ENCODE assay signal across 20 cellular contexts in genomic region chr4:113594231-113594556, GRCh38.
A peak's percentile ranks its signal among the peaks of the same experiment; 100 is the strongest.
DNase-seq lines count a peak whose midpoint lies in the region; ATAC-seq and TF ChIP-seq lines count a peak whose summit lies in the region.
"Had no signal": no experiment of that assay in that cellular context is flagged by ENCODE, and none has a peak within 500 bp of the region (broad histone marks: within the 10 kb centered on the region; RNA-seq: fewer than 3 reads in every experiment).

No MANE protein-coding gene starts in this region.

- peaks cover 7% of the 10 kb centered on the region for H3K4me1 ChIP-seq in CD4-positive, CD25-positive, alpha-beta regulatory T cell (ENCODE audit: control insufficient read depth, insufficient read depth, low read length, poor library complexity, severe bottlenecking)
- peaks cover 75% of the 10 kb centered on the region for H3K4me1 ChIP-seq in Karpas-422 (ENCODE audit: low read length)
- H3K4me1 ChIP-seq: breast epithelium, colonic mucosa had no signal

- no peak overlapping the region for H3K4me3 ChIP-seq in CD4-positive, CD25-positive, alpha-beta regulatory T cell (ENCODE audit: low read depth, low read length)
- peak overlapping the region; percentile 11; the same call in 1 of the 2 replicates for H3K4me3 ChIP-seq in Karpas-422 (ENCODE audit: low read length)
- H3K4me3 ChIP-seq: breast epithelium, colonic mucosa had no signal

- intact Hi-C loops in activated CD4-positive, alpha-beta memory T cell treated with anti-CD3 and anti-CD28 coated beads for 36 hours (cut with micrococcal nuclease): no loop called here

- H4K20me1 ChIP-seq in Karpas-422 (ENCODE audit: insufficient read depth, low read depth, low read length): no peaks in the 10 kb centered on the region

- CTCF ChIA-PET in activated CD4-positive, alpha-beta memory T cell treated with anti-CD3 and anti-CD28 coated beads for 36 hours (lab: Charles Lee): no interaction called here
- CTCF ChIA-PET in activated CD4-positive, alpha-beta memory T cell treated with anti-CD3 and anti-CD28 coated beads, Interleukin-2, amount 10 ng/mL, durations not matched to agents 7 days and 5 days (lab: Charles Lee): no interaction called here

- no peak for TF ChIP-seq CTCF in omental fat pad (IDR thresholded peaks at IDR 0.05)

- H3K27me3 ChIP-seq in CD4-positive, CD25-positive, alpha-beta regulatory T cell (ENCODE audit: control insufficient read depth, insufficient read depth, low read length): no peaks in the 10 kb centered on the region
- no peaks in the 10 kb centered on the region for H3K27me3 ChIP-seq in Karpas-422 (ENCODE audit: low read length)
- H3K27me3 ChIP-seq: breast epithelium, colonic mucosa had no signal

- no peak overlapping the region for H3K4me3 Mint-ChIP-seq in activated CD4-positive, alpha-beta memory T cell treated with anti-CD3 and anti-CD28 coated beads for 36 hours
- no peak overlapping the region for H3K4me3 Mint-ChIP-seq in activated CD4-positive, alpha-beta memory T cell treated with anti-CD3 and anti-CD28 coated beads, Interleukin-2, amount 10 ng/mL, durations not matched to agents 7 days and 5 days
- H3K4me3 Mint-ChIP-seq in CD4-positive, CD25-positive, alpha-beta regulatory T cell: peak overlapping the region in 1 of 4 donors; percentile 61
- H3K4me3 Mint-ChIP-seq in central memory CD8-positive, alpha-beta T cell: no peak overlapping the region
- H3K4me3 Mint-ChIP-seq: type B pancreatic cell had no signal

- no peak overlapping the region for H3K27ac ChIP-seq in CD4-positive, CD25-positive, alpha-beta regulatory T cell (ENCODE audit: insufficient read depth, low read length, poor library complexity, severe bottlenecking)
- H3K27ac ChIP-seq in Karpas-422 (ENCODE audit: low read length): peak overlapping the region; percentile 89
- H3K27ac ChIP-seq: breast epithelium, colonic mucosa, VCaP had no signal

- POLR2A ChIA-PET in activated CD4-positive, alpha-beta memory T cell treated with anti-CD3 and anti-CD28 coated beads for 36 hours (lab: Charles Lee): no interaction called here
- POLR2A ChIA-PET in activated CD4-positive, alpha-beta memory T cell treated with anti-CD3 and anti-CD28 coated beads, Interleukin-2, amount 10 ng/mL, durations not matched to agents 7 days and 5 days (lab: Charles Lee): no interaction called here

- peak overlapping the region; percentile 59 for H3K4me2 ChIP-seq in Karpas-422 (ENCODE audit: low read depth, low read length, poor library complexity, severe bottlenecking)
- H3K4me2 ChIP-seq: SK-N-SH had no signal

- no peak overlapping the region for H2AFZ ChIP-seq in Karpas-422 (ENCODE audit: low read length)

- no peaks in the 10 kb centered on the region for H3K9me3 ChIP-seq in CD4-positive, CD25-positive, alpha-beta regulatory T cell (ENCODE audit: control insufficient read depth in 2 of 2, low read length in 2 of 2)
- H3K9me3 ChIP-seq in Karpas-422 (ENCODE audit: low read length): no peaks in the 10 kb centered on the region
- H3K9me3 ChIP-seq: breast epithelium, colonic mucosa, SK-N-SH had no signal

- no peaks in the 10 kb centered on the region for H3K27me3 Mint-ChIP-seq in activated CD4-positive, alpha-beta memory T cell treated with anti-CD3 and anti-CD28 coated beads for 36 hours
- no peaks in the 10 kb centered on the region for H3K27me3 Mint-ChIP-seq in activated CD4-positive, alpha-beta memory T cell treated with anti-CD3 and anti-CD28 coated beads, Interleukin-2, amount 10 ng/mL, durations not matched to agents 7 days and 5 days
- no peaks in the 10 kb centered on the region for H3K27me3 Mint-ChIP-seq in CD4-positive, CD25-positive, alpha-beta regulatory T cell
- no peaks in the 10 kb centered on the region for H3K27me3 Mint-ChIP-seq in central memory CD8-positive, alpha-beta T cell
- H3K27me3 Mint-ChIP-seq: type B pancreatic cell had no signal

- no peaks in the 10 kb centered on the region for H3K9me2 ChIP-seq in Karpas-422 (replicated peaks; ENCODE audit: insufficient read depth, low read length)
- H3K9me2 ChIP-seq: SK-N-SH had no signal

- H3K27ac Mint-ChIP-seq in activated CD4-positive, alpha-beta memory T cell treated with anti-CD3 and anti-CD28 coated beads for 36 hours: peak overlapping the region; percentile 28
- no peak overlapping the region for H3K27ac Mint-ChIP-seq in activated CD4-positive, alpha-beta memory T cell treated with anti-CD3 and anti-CD28 coated beads, Interleukin-2, amount 10 ng/mL, durations not matched to agents 7 days and 5 days
- peak overlapping the region; percentile 5 to 85 (median 6) for H3K27ac Mint-ChIP-seq in CD4-positive, CD25-positive, alpha-beta regulatory T cell
- H3K27ac Mint-ChIP-seq in central memory CD8-positive, alpha-beta T cell (ENCODE audit: low read depth): peak overlapping the region; percentile 8
- H3K27ac Mint-ChIP-seq: type B pancreatic cell had no signal

- H3K4me1 Mint-ChIP-seq in activated CD4-positive, alpha-beta memory T cell treated with anti-CD3 and anti-CD28 coated beads for 36 hours (ENCODE audit: low read depth): peaks cover 52% of the 10 kb centered on the region
- peaks cover 14% of the 10 kb centered on the region for H3K4me1 Mint-ChIP-seq in activated CD4-positive, alpha-beta memory T cell treated with anti-CD3 and anti-CD28 coated beads, Interleukin-2, amount 10 ng/mL, durations not matched to agents 7 days and 5 days
- H3K4me1 Mint-ChIP-seq in CD4-positive, CD25-positive, alpha-beta regulatory T cell: peaks cover 39 to 75% (median 59%) of the 10 kb centered on the region in 4 donors
- peaks cover 50% of the 10 kb centered on the region for H3K4me1 Mint-ChIP-seq in central memory CD8-positive, alpha-beta T cell

- H3K36me3 ChIP-seq in CD4-positive, CD25-positive, alpha-beta regulatory T cell (ENCODE audit: control insufficient read depth, insufficient read depth, low read length): no peaks in the 10 kb centered on the region
- H3K36me3 ChIP-seq in Karpas-422 (ENCODE audit: insufficient read depth, low read length): peaks cover 23% of the 10 kb centered on the region
- H3K36me3 ChIP-seq: breast epithelium, colonic mucosa had no signal

- peaks cover 54% of the 10 kb centered on the region for H3K36me3 Mint-ChIP-seq in activated CD4-positive, alpha-beta memory T cell treated with anti-CD3 and anti-CD28 coated beads for 36 hours
- peaks cover 51% of the 10 kb centered on the region for H3K36me3 Mint-ChIP-seq in activated CD4-positive, alpha-beta memory T cell treated with anti-CD3 and anti-CD28 coated beads, Interleukin-2, amount 10 ng/mL, durations not matched to agents 7 days and 5 days (ENCODE audit: low read depth)
- H3K36me3 Mint-ChIP-seq in CD4-positive, CD25-positive, alpha-beta regulatory T cell: peaks cover 45% of the 10 kb centered on the region
- H3K36me3 Mint-ChIP-seq in central memory CD8-positive, alpha-beta T cell (ENCODE audit: insufficient read depth): peaks cover 5% of the 10 kb centered on the region

- H3K9ac ChIP-seq in Karpas-422 (ENCODE audit: low read length): peak overlapping the region; percentile 28
- H3K9ac ChIP-seq: SK-N-SH had no signal

- peaks cover 94% of the 10 kb centered on the region for H3K79me2 ChIP-seq in Karpas-422 (ENCODE audit: low read length)

- DNase-seq in activated CD4-positive, alpha-beta memory T cell treated with anti-CD3 and anti-CD28 coated beads for 36 hours: no peak
- no peak for DNase-seq in activated CD4-positive, alpha-beta memory T cell treated with anti-CD3 and anti-CD28 coated beads, Interleukin-2, amount 10 ng/mL, durations not matched to agents 7 days and 5 days
- DNase-seq in CD4-positive, CD25-positive, alpha-beta regulatory T cell: no peak
- DNase-seq in Karpas-422 (no peak), HuH-7.5 (ENCODE audit: low spot score) (no peak), omental fat pad (ENCODE audit: low spot score) (no peak)
- no peak for DNase-seq in central memory CD8-positive, alpha-beta T cell (ENCODE audit: low spot score in 2 of 2)
- DNase-seq: activated CD8-positive, alpha-beta memory T cell treated with anti-CD3 and anti-CD28 coated beads, Interleukin-2, amount 50 U/mL, for 48 hours; colonic mucosa; effector memory CD4-positive, alpha-beta T cell; islet precursor cell; left ventricle myocardium superior; NCI-H146; OCI-M1; SK-N-SH had no signal

- no peak for ATAC-seq in CD4-positive, CD25-positive, alpha-beta regulatory T cell (ENCODE audit: low read depth in 2 of 2)
- ATAC-seq in central memory CD8-positive, alpha-beta T cell (replicated peaks; ENCODE audit: extremely low read depth, poor library complexity, severe bottlenecking): no peak
- no peak for ATAC-seq in esophagus mucosa
- ATAC-seq in omental fat pad (ENCODE audit: low FRiP score): no peak
- ATAC-seq: HCT116 had no signal

- no peaks in the 10 kb centered on the region for H3K9me3 Mint-ChIP-seq in activated CD4-positive, alpha-beta memory T cell treated with anti-CD3 and anti-CD28 coated beads for 36 hours
- H3K9me3 Mint-ChIP-seq in activated CD4-positive, alpha-beta memory T cell treated with anti-CD3 and anti-CD28 coated beads, Interleukin-2, amount 10 ng/mL, durations not matched to agents 7 days and 5 days: peaks cover 3% of the 10 kb centered on the region
- peaks cover 0 to 5% (median 0%) of the 10 kb centered on the region in 7 donors for H3K9me3 Mint-ChIP-seq in CD4-positive, CD25-positive, alpha-beta regulatory T cell
- H3K9me3 Mint-ChIP-seq in central memory CD8-positive, alpha-beta T cell: no peaks in the 10 kb centered on the region
- H3K9me3 Mint-ChIP-seq: type B pancreatic cell had no signal
